28 cellular contexts compared by ENCODE assay signal in genomic region chr15:84591815-84592214, GRCh38.
"Had no signal": no experiment of that assay in that cellular context is flagged by ENCODE, and none has a peak within 500 bp of the region (broad histone marks: within the 10 kb centered on the region; RNA-seq: fewer than 3 reads in every experiment).

No MANE protein-coding gene starts in this region.

- H3K4me1 ChIP-seq: neural progenitor cell, parathyroid adenoma, thyroid gland had no signal

- H3K79me2 ChIP-seq: parathyroid adenoma had no signal

- H3K9me3 ChIP-seq: ovary, psoas muscle, right lobe of liver, sigmoid colon, stomach, thoracic aorta, thyroid gland, tibial nerve, upper lobe of left lung, vagina had no signal

- H3K4me3 ChIP-seq: neural progenitor cell, ovary, psoas muscle, right lobe of liver, sigmoid colon, stomach, thoracic aorta, thyroid gland, tibial nerve, upper lobe of left lung, vagina had no signal

- H3K9ac ChIP-seq: neural progenitor cell, parathyroid adenoma had no signal

- H2AFZ ChIP-seq: neural progenitor cell, parathyroid adenoma had no signal

- H3K9me3 Mint-ChIP-seq: naive thymus-derived CD8-positive, alpha-beta T cell; nephron; stimulated activated effector memory CD8-positive, alpha-beta T cell treated with anti-CD3 and anti-CD28 coated beads, Interleukin-12 subunit alpha, Interleukin-12 subunit beta, amount 100 ng/mL, for 72 hours; stimulated activated naive CD8-positive, alpha-beta T cell treated with anti-CD3 and anti-CD28 coated beads, Interleukin-15, Interleukin-2, amounts not matched to agents 100 ng/mL and 50 ng/mL, for 24 hours had no signal

- H3K4me3 Mint-ChIP-seq: naive thymus-derived CD8-positive, alpha-beta T cell; nephron; neural progenitor cell; stimulated activated effector memory CD8-positive, alpha-beta T cell treated with anti-CD3 and anti-CD28 coated beads, Interleukin-12 subunit alpha, Interleukin-12 subunit beta, amount 100 ng/mL, for 72 hours; stimulated activated naive B cell treated with anti-CD40 and anti-IgM and Interleukin-4, amounts not matched to agents 10 μg/mL and 1 μg/mL and 100 μg/mL, for 72 hours; stimulated activated naive CD8-positive, alpha-beta T cell treated with anti-CD3 and anti-CD28 coated beads, Interleukin-15, Interleukin-2, amounts not matched to agents 100 ng/mL and 50 ng/mL, for 24 hours had no signal

- H3K27ac ChIP-seq: neural progenitor cell, ovary, parathyroid adenoma, psoas muscle, right lobe of liver, sigmoid colon, stomach, thoracic aorta, thyroid gland, tibial nerve, upper lobe of left lung, vagina had no signal

- H3K27ac Mint-ChIP-seq: naive thymus-derived CD8-positive, alpha-beta T cell; nephron; neural progenitor cell; progenitor cell of endocrine pancreas; stimulated activated effector memory CD8-positive, alpha-beta T cell treated with anti-CD3 and anti-CD28 coated beads, Interleukin-12 subunit alpha, Interleukin-12 subunit beta, amount 100 ng/mL, for 72 hours; stimulated activated naive B cell treated with anti-CD40 and anti-IgM and Interleukin-4, amounts not matched to agents 10 μg/mL and 1 μg/mL and 100 μg/mL, for 72 hours; stimulated activated naive CD8-positive, alpha-beta T cell treated with anti-CD3 and anti-CD28 coated beads, Interleukin-15, Interleukin-2, amounts not matched to agents 100 ng/mL and 50 ng/mL, for 24 hours had no signal

- DNase-seq: naive thymus-derived CD8-positive, alpha-beta T cell; occipital lobe; ovary; posterior cingulate gyrus; psoas muscle; right cardiac atrium; right lobe of liver; sigmoid colon; small intestine; stimulated activated CD4-positive, alpha-beta T cell treated with anti-CD3 and anti-CD28 coated beads, Interleukin-15, amount 100 ng/mL, for 24 hours; stimulated activated CD4-positive, alpha-beta T cell treated with anti-CD3 and anti-CD28 coated beads, Interleukin-2, amount 100 ng/mL, for 24 hours; stimulated activated CD4-positive, alpha-beta T cell treated with anti-CD3 and anti-CD28 coated beads, Interleukin-2, amount 100 ng/mL, for 48 hours; stimulated activated CD4-positive, alpha-beta T cell treated with anti-CD3 and anti-CD28 coated beads, Interleukin-4, amount 100 ng/mL, for 24 hours; stimulated activated naive B cell treated with anti-CD40 and anti-IgM and Interleukin-4, amounts not matched to agents 10 μg/mL and 1 μg/mL and 100 μg/mL, for 72 hours; stimulated activated naive CD4-positive, alpha-beta T cell treated with Interleukin-2 at 50 U/mL for 16 hours; stomach; thyroid gland; trophoblast cell; upper lobe of left lung had no signal

- H3K36me3 Mint-ChIP-seq: naive thymus-derived CD8-positive, alpha-beta T cell; neural progenitor cell; stimulated activated effector memory CD8-positive, alpha-beta T cell treated with anti-CD3 and anti-CD28 coated beads, Interleukin-12 subunit alpha, Interleukin-12 subunit beta, amount 100 ng/mL, for 72 hours; stimulated activated naive B cell treated with anti-CD40 and anti-IgM and Interleukin-4, amounts not matched to agents 10 μg/mL and 1 μg/mL and 100 μg/mL, for 72 hours had no signal

- H3K36me3 ChIP-seq: neural progenitor cell, ovary, right lobe of liver, sigmoid colon, stomach, thoracic aorta, thyroid gland, tibial nerve, upper lobe of left lung, vagina had no signal

- H3K4me2 ChIP-seq: neural progenitor cell had no signal

- ATAC-seq: naive thymus-derived CD8-positive, alpha-beta T cell; psoas muscle; right cardiac atrium; right lobe of liver; stimulated activated effector memory CD8-positive, alpha-beta T cell treated with anti-CD3 and anti-CD28 coated beads, Interleukin-12 subunit alpha, Interleukin-12 subunit beta, amount 100 ng/mL, for 72 hours; stimulated activated naive B cell treated with anti-CD40 and anti-IgM and Interleukin-4, amounts not matched to agents 10 μg/mL and 1 μg/mL and 100 μg/mL, for 72 hours had no signal

- H3K27me3 ChIP-seq: ovary, right lobe of liver, sigmoid colon, stomach, thyroid gland, tibial nerve, upper lobe of left lung, vagina had no signal
